Comparison of ENCODE assay signal across 11 cellular contexts in genomic region chr9:96009690-96010477, GRCh38.
DNase-seq lines count a peak whose midpoint lies in the region; ATAC-seq and TF ChIP-seq lines count a peak whose summit lies in the region.
"Had no signal": no experiment of that assay in that cellular context is flagged by ENCODE, and none has a peak within 500 bp of the region (broad histone marks: within the 10 kb centered on the region; RNA-seq: fewer than 3 reads in every experiment).

No MANE protein-coding gene starts in this region.

- H3K36me3 ChIP-seq in stomach, result peaks cover 0 to 71% (median 49%) of the 10 kb centered on the region in 4 donors

- ATAC-seq in right cardiac atrium, result peak; percentile 58 to 59
- no peak for ATAC-seq in HG03442 (IDR thresholded peaks at IDR 0.05; ENCODE audit: unreplicated experiment)

- no peak for TF ChIP-seq CTCF in stomach (IDR thresholded peaks at IDR 0.05)
- TF ChIP-seq CTCF in Calu3 (IDR thresholded peaks at IDR 0.05; ENCODE audit: unreplicated experiment), result no peak

- H3K27ac ChIP-seq in right cardiac atrium (ENCODE audit: low read length) (no peak overlapping the region), stomach (peak overlapping the region in 4 of 5 donors; percentile 22 to 52 (median 48))
- H3K27ac ChIP-seq: vagina had no signal

- no peaks in the 10 kb centered on the region for H3K9me3 Mint-ChIP-seq in Calu3 (ENCODE audit: low read depth, unreplicated experiment)

- CTCF ChIA-PET in Calu3 (lab: Charles Lee), result no interaction called here

- no peaks in the 10 kb centered on the region for H3K36me3 Mint-ChIP-seq in Calu3 (ENCODE audit: insufficient read depth, unreplicated experiment)

- H3K9me3 ChIP-seq in right cardiac atrium (ENCODE audit: control insufficient read depth, low read length) (no peaks in the 10 kb centered on the region), stomach (no peaks in the 10 kb centered on the region)
- H3K9me3 ChIP-seq: vagina had no signal

- no peaks in the 10 kb centered on the region for H3K4me1 Mint-ChIP-seq in Calu3 (ENCODE audit: low read depth, unreplicated experiment)

- no peaks in the 10 kb centered on the region for H3K4me1 ChIP-seq in right cardiac atrium (ENCODE audit: control insufficient read depth, insufficient read depth, low read length)
- H3K4me1 ChIP-seq in stomach, result peaks cover 15 to 25% (median 22%) of the 10 kb centered on the region in 4 donors
- H3K4me1 ChIP-seq: vagina had no signal

- WGBS in right cardiac atrium, result 61% methylated on average over 4 of the region's 4 CpGs
- 46 to 50% (median 48%) methylated on average over 4 of the region's 4 CpGs for whole genome bisulfite sequencing in stomach, 5 donors

- BruUV-seq in Calu3 (replicated peaks; lab: Mats Ljungman, UMichigan), result no TSS peak

- H3K4me3 ChIP-seq in right cardiac atrium (ENCODE audit: low read length) (no peak overlapping the region), stomach (no peak overlapping the region)
- H3K4me3 ChIP-seq: vagina had no signal

- no peak for TF ChIP-seq POLR2A in stomach (IDR thresholded peaks at IDR 0.05)

- no peak for TF ChIP-seq EP300 in stomach (IDR thresholded peaks at IDR 0.05)

- H3K27me3 ChIP-seq in right cardiac atrium (ENCODE audit: control insufficient read depth, insufficient read depth) (no peaks in the 10 kb centered on the region), stomach (no peaks in the 10 kb centered on the region)
- H3K27me3 ChIP-seq: vagina had no signal

- H3K27ac Mint-ChIP-seq in Calu3 (ENCODE audit: unreplicated experiment), result no peak overlapping the region

- intact Hi-C loops in right cardiac atrium (cut with DNase I) (no loop called here), stomach (cut with DNase I; ENCODE audit: low total_unique reads) (no loop called here), Calu3 (cut with micrococcal nuclease; ENCODE audit: unreplicated experiment) (no loop called here)

- no peak overlapping the region for H3K4me3 Mint-ChIP-seq in Calu3 (ENCODE audit: low read depth, unreplicated experiment)

- no peaks in the 10 kb centered on the region for H3K27me3 Mint-ChIP-seq in Calu3 (ENCODE audit: unreplicated experiment)

- DNase-seq in activated gamma-delta T cell treated with Interleukin-2 at 50 U/mL for 16 hours (peak; percentile 59), activated gamma-delta T cell (lab: John Stamatoyannopoulos, UW) (no peak), activated T-cell treated with anti-CD3 and anti-CD28 coated beads for 24 hours (ENCODE audit: low read depth) (peak; percentile 39), right cardiac atrium (peak in 1 of 3 donors; percentile 64), stomach (no peak), NCI-H510A treated with DMSO at 0.1 percent for 48 hours (lab: John Stamatoyannopoulos, UW) (no peak), Calu3 (no peak)
- DNase-seq: NCI-H1105 treated with DMSO at 0.1 percent for 48 hours, retina had no signal

Comparison
In these comparisons a context has a peak if more than half of its experiments do, and no peak if none do; other contexts are left out.
1. DNase-seq: peak in activated gamma-delta T cell treated with Interleukin-2 at 50 U/mL for 16 hours (single experiment) and activated T-cell treated with anti-CD3 and anti-CD28 coated beads for 24 hours (single experiment); none in activated gamma-delta T cell (single experiment), stomach (single experiment), NCI-H510A treated with DMSO at 0.1 percent for 48 hours (single experiment) and Calu3 (single experiment).